10 cellular contexts compared by ENCODE assay signal in the genomic region with DNA sequence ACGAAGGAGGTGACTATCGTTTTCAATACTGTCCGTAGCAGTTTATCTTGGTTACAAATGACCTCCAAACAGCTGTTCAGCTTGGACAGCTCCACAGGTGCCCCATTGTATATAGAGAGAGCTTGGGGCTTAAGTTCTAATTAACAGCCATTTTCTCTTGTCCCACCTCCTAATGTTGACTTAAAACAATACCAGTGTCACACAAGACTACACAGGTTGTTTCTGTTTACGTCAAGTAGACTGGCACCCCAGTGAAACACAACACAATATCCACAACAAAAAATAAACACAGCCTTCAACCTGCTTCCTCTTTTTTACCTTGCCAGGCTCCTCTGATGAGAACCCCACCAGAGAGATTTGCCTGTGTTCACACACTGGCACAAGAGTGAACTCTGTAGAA. TPM values are rescaled to one million over a fixed set of nuclear protein-coding genes. Genes with fewer than 3 reads are reported as not detected.
DNase-seq lines count a peak whose midpoint lies in the region; ATAC-seq and TF ChIP-seq lines count a peak whose summit lies in the region.
"Had no signal": no experiment of that assay in that cellular context is flagged by ENCODE, and none has a peak within 500 bp of the region (broad histone marks: within the 10 kb centered on the region; RNA-seq: fewer than 3 reads in every experiment).

No MANE protein-coding gene starts in this region.

- peaks cover 0 to 6% (median 0%) of the 10 kb centered on the region in 4 donors for H3K4me1 ChIP-seq in tibial nerve
- H3K4me1 ChIP-seq in CD8-positive, alpha-beta memory T cell (ENCODE audit: insufficient read depth, low read length): no peaks in the 10 kb centered on the region
- H3K4me1 ChIP-seq: upper lobe of left lung had no signal

- H3K9me3 ChIP-seq in tibial nerve: no peaks in the 10 kb centered on the region
- H3K9me3 ChIP-seq in CD8-positive, alpha-beta memory T cell (ENCODE audit: low read length): no peaks in the 10 kb centered on the region
- H3K9me3 ChIP-seq: upper lobe of left lung had no signal

- H3K4me3 Mint-ChIP-seq in stimulated activated naive CD8-positive, alpha-beta T cell treated with anti-CD3 and anti-CD28 coated beads, Interleukin-15, amount 100 ng/mL, for 72 hours: no peak overlapping the region
- H3K4me3 Mint-ChIP-seq in CD8-positive, alpha-beta memory T cell: no peak overlapping the region

- POLR2A ChIA-PET in CD8-positive, alpha-beta memory T cell (lab: Charles Lee): no interaction called here

- no peak overlapping the region for H3K4me3 ChIP-seq in tibial nerve
- no peak overlapping the region for H3K4me3 ChIP-seq in CD8-positive, alpha-beta memory T cell (ENCODE audit: low read length)
- H3K4me3 ChIP-seq: upper lobe of left lung had no signal

- H3K9me3 Mint-ChIP-seq in stimulated activated naive CD8-positive, alpha-beta T cell treated with anti-CD3 and anti-CD28 coated beads, Interleukin-15, amount 100 ng/mL, for 72 hours: no peaks in the 10 kb centered on the region
- peaks cover 0 to 3% (median 2%) of the 10 kb centered on the region in 5 donors for H3K9me3 Mint-ChIP-seq in CD8-positive, alpha-beta memory T cell

- ATAC-seq in stimulated activated naive CD8-positive, alpha-beta T cell treated with anti-CD3 and anti-CD28 coated beads, Interleukin-15, Interleukin-2, amounts not matched to agents 100 U/mL and 50 U/mL, for 24 hours: peak; percentile 19
- no peak for ATAC-seq in stimulated activated naive CD8-positive, alpha-beta T cell treated with anti-CD3 and anti-CD28 coated beads, Interleukin-15, amount 100 ng/mL, for 72 hours
- ATAC-seq in HG02973 (IDR thresholded peaks at IDR 0.05; ENCODE audit: unreplicated experiment): peak; percentile 72

- H3K36me3 Mint-ChIP-seq in CD8-positive, alpha-beta memory T cell: no peaks in the 10 kb centered on the region

- H3K27ac ChIP-seq in tibial nerve: no peak overlapping the region
- no peak overlapping the region for H3K27ac ChIP-seq in CD8-positive, alpha-beta memory T cell (ENCODE audit: low read depth, low read length)
- H3K27ac ChIP-seq: upper lobe of left lung had no signal

- no peak for DNase-seq in stimulated activated naive CD8-positive, alpha-beta T cell treated with anti-CD3 and anti-CD28 coated beads, Interleukin-15, Interleukin-2, amounts not matched to agents 100 U/mL and 50 U/mL, for 24 hours
- DNase-seq in stimulated activated naive CD8-positive, alpha-beta T cell treated with anti-CD3 and anti-CD28 coated beads, Interleukin-15, amount 100 ng/mL, for 72 hours: no peak
- DNase-seq in NCI-H146 treated with DMSO at 0.1 percent for 48 hours (lab: John Stamatoyannopoulos, UW; ENCODE audit: unreplicated experiment) (peak; percentile 2), NCI-H510A treated with DMSO at 0.1 percent for 48 hours (lab: John Stamatoyannopoulos, UW) (no peak), posterior vena cava (ENCODE audit: low spot score) (no peak), tibial nerve (ENCODE audit: low spot score in 2 of 2) (no peak)
- DNase-seq in CD8-positive, alpha-beta memory T cell: no peak
- DNase-seq: activated effector memory CD4-positive, alpha-beta T cell treated with anti-CD3 and anti-CD28 coated beads, Interleukin-2, amount 50 U/mL, for 16 hours; upper lobe of left lung had no signal

- no peak for TF ChIP-seq CTCF in tibial nerve (IDR thresholded peaks at IDR 0.05)

- TF ChIP-seq POLR2A in tibial nerve (IDR thresholded peaks at IDR 0.05): no peak

- no peak for TF ChIP-seq EP300 in tibial nerve (IDR thresholded peaks at IDR 0.05)

- H3K4me1 Mint-ChIP-seq in stimulated activated naive CD8-positive, alpha-beta T cell treated with anti-CD3 and anti-CD28 coated beads, Interleukin-15, amount 100 ng/mL, for 72 hours: no peaks in the 10 kb centered on the region
- no peaks in the 10 kb centered on the region for H3K4me1 Mint-ChIP-seq in CD8-positive, alpha-beta memory T cell

- no peaks in the 10 kb centered on the region for H3K27me3 Mint-ChIP-seq in stimulated activated naive CD8-positive, alpha-beta T cell treated with anti-CD3 and anti-CD28 coated beads, Interleukin-15, amount 100 ng/mL, for 72 hours
- H3K27me3 Mint-ChIP-seq in CD8-positive, alpha-beta memory T cell: no peaks in the 10 kb centered on the region

- no peaks in the 10 kb centered on the region for H3K27me3 ChIP-seq in tibial nerve
- no peaks in the 10 kb centered on the region for H3K27me3 ChIP-seq in CD8-positive, alpha-beta memory T cell (ENCODE audit: insufficient read depth, low read length, poor library complexity, severe bottlenecking)
- H3K27me3 ChIP-seq: upper lobe of left lung had no signal

- intact Hi-C loops in posterior vena cava (cut with DNase I): no loop called here

- no peak overlapping the region for H3K27ac Mint-ChIP-seq in stimulated activated naive CD8-positive, alpha-beta T cell treated with anti-CD3 and anti-CD28 coated beads, Interleukin-15, amount 100 ng/mL, for 72 hours
- no peak overlapping the region for H3K27ac Mint-ChIP-seq in CD8-positive, alpha-beta memory T cell

- no peaks in the 10 kb centered on the region for H3K36me3 ChIP-seq in tibial nerve
- H3K36me3 ChIP-seq in CD8-positive, alpha-beta memory T cell (ENCODE audit: insufficient read depth, low read length): no peaks in the 10 kb centered on the region
- H3K36me3 ChIP-seq: upper lobe of left lung had no signal

- WGBS in tibial nerve, 2 donors: 76 to 82% methylated on average over 4 of the region's 4 CpGs

- CTCF ChIA-PET in CD8-positive, alpha-beta memory T cell (lab: Charles Lee): no interaction called here

RNA-seq across cellular contexts. Expression of a gene that starts 39.8 kb away (rescaled TPM):
- total RNA-seq in posterior vena cava: 10 to 100 TPM; 21.8 to 30.9 TPM
- 100 to 1,000 TPM in 2 of 4 donors, 10 to 100 TPM in 2; 81.8 to 107 (median 94.7) TPM for total RNA-seq in tibial nerve
- total RNA-seq in CD8-positive, alpha-beta memory T cell: under 1 TPM; 0.13 to 0.33 TPM
- 25.1 TPM for polyA plus RNA-seq in CD8-positive, alpha-beta memory T cell

Comparison
In these comparisons a context has a peak if more than half of its experiments do, and no peak if none do; other contexts are left out.
1. RNA of a gene that starts 39.8 kb away (total RNA-seq): 81.8 to 107 TPM in tibial nerve and 21.8 to 30.9 TPM in posterior vena cava; 0.13 to 0.33 TPM in CD8-positive, alpha-beta memory T cell; every median in the first group is over 10 times any median in the second.